1 cellular context compared by ENCODE assay signal in the genomic region with DNA sequence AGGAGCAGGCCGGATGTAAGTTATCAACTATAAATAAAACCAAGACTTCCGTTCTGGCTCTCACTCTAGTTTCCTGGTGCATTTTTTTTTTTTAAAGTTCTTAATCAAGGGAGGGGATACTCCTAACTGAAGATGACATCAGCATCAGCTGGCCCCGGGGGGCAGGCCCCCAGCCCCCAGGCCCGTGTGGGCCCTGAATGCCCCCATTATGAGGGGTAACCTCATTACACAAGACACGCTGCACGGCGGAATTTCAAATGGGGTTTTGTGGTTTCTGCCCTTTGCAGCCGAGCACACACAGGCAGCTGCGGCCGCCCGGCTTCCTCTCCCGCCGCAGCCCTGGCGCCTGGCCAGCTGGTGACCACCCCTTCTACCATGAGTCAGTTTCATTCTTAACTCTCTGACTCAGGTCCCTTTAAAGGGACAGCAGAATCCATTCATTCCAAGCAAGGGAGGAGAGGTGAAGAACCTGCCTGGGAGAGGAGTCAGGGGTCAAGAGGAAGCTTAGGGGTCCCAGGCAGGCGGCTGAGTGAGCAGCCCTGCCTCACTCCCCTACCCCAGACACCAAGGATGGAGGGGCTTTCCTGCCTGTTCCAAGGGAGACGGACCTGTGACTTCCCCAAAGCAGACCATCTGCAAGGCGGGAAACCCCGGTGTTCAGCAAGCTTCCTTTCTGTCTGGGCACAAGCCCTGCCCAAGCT.
TF ChIP-seq lines count a peak whose summit lies in the region.

No MANE protein-coding gene starts in this region.

TF ChIP-seq in K562, 482 proteins besides CTCF, POLR2A, EP300 and RAD21 (continued from another document and continues in another):
- TF ChIP-seq GABPA (tag; conservative IDR thresholded peaks at IDR 0.05; ENCODE audit: low read depth), result peak; percentile 89
- TF ChIP-seq ZNF408 (CRISPR knock-in tag; IDR thresholded peaks at IDR 0.05; ENCODE audit: low read depth), result no peak
- TF ChIP-seq, protein P1, sequence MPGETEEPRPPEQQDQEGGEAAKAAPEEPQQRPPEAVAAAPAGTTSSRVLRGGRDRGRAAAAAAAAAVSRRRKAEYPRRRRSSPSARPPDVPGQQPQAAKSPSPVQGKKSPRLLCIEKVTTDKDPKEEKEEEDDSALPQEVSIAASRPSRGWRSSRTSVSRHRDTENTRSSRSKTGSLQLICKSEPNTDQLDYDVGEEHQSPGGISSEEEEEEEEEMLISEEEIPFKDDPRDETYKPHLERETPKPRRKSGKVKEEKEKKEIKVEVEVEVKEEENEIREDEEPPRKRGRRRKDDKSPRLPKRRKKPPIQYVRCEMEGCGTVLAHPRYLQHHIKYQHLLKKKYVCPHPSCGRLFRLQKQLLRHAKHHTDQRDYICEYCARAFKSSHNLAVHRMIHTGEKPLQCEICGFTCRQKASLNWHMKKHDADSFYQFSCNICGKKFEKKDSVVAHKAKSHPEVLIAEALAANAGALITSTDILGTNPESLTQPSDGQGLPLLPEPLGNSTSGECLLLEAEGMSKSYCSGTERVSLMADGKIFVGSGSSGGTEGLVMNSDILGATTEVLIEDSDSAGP (CRISPR knock-in tag; IDR thresholded peaks at IDR 0.05), result peak; percentile 91
- no peak for TF ChIP-seq MED1 (CRISPR knock-in tag; IDR thresholded peaks at IDR 0.05; ENCODE audit: borderline replicate concordance)
- TF ChIP-seq ZBED1 (IDR thresholded peaks at IDR 0.05), result 0 out of 2 replicates have a peak, but pooled peaks have one; percentile 49
- no peak for TF ChIP-seq ZNF324 (CRISPR knock-in tag; IDR thresholded peaks at IDR 0.05)
- TF ChIP-seq ZFP36 (IDR thresholded peaks at IDR 0.05; ENCODE audit: low read depth, low read length, partially characterized antibody), result no peak
- no peak for TF ChIP-seq ZNF696 (CRISPR knock-in tag; conservative IDR thresholded peaks at IDR 0.05)
- TF ChIP-seq NR1H2 (CRISPR knock-in tag; IDR thresholded peaks at IDR 0.05), result no peak
- TF ChIP-seq PHB2 (IDR thresholded peaks at IDR 0.05; ENCODE audit: low read depth), result no peak
- no peak for TF ChIP-seq NFYB (IDR thresholded peaks at IDR 0.05; ENCODE audit: extremely low read depth, insufficient read length)
- TF ChIP-seq JUN (IDR thresholded peaks at IDR 0.05; ENCODE audit: borderline replicate concordance, low read depth, low read length), result peak; percentile 94
- peak; percentile 95 for TF ChIP-seq JUN (CRISPR knock-in tag; IDR thresholded peaks at IDR 0.05; ENCODE audit: borderline replicate concordance)
- TF ChIP-seq, protein P2, sequence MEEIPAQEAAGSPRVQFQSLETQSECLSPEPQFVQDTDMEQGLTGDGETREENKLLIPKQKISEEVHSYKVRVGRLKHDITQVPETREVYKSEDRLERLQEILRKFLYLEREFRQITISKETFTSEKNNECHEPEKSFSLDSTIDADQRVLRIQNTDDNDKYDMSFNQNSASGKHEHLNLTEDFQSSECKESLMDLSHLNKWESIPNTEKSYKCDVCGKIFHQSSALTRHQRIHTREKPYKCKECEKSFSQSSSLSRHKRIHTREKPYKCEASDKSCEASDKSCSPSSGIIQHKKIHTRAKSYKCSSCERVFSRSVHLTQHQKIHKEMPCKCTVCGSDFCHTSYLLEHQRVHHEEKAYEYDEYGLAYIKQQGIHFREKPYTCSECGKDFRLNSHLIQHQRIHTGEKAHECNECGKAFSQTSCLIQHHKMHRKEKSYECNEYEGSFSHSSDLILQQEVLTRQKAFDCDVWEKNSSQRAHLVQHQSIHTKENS (CRISPR knock-in tag; IDR thresholded peaks at IDR 0.05), result no peak
- TF ChIP-seq, protein P3, sequence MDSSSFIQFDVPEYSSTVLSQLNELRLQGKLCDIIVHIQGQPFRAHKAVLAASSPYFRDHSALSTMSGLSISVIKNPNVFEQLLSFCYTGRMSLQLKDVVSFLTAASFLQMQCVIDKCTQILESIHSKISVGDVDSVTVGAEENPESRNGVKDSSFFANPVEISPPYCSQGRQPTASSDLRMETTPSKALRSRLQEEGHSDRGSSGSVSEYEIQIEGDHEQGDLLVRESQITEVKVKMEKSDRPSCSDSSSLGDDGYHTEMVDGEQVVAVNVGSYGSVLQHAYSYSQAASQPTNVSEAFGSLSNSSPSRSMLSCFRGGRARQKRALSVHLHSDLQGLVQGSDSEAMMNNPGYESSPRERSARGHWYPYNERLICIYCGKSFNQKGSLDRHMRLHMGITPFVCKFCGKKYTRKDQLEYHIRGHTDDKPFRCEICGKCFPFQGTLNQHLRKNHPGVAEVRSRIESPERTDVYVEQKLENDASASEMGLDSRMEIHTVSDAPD (CRISPR knock-in tag; IDR thresholded peaks at IDR 0.05), result no peak
- TF ChIP-seq SP1 (CRISPR knock-in tag; IDR thresholded peaks at IDR 0.05), result no peak
- TF ChIP-seq ETV6 (IDR thresholded peaks at IDR 0.05; ENCODE audit: borderline replicate concordance in 1 of 2, low read depth in 2 of 2, low read length in 1 of 2), result peak in 1 of 2 experiments; percentile 70; a peak in 2 of 4 replicates
- TF ChIP-seq ETV6 (CRISPR knock-in tag; IDR thresholded peaks at IDR 0.05; ENCODE audit: borderline replicate concordance), result no peak
- peak; percentile 84 for TF ChIP-seq SMAD1 (IDR thresholded peaks at IDR 0.05; ENCODE audit: low read depth, low read length, partially characterized antibody)
- no peak for TF ChIP-seq RBM22 (IDR thresholded peaks at IDR 0.05; ENCODE audit: low read depth, low read length, poor library complexity, severe bottlenecking)
- TF ChIP-seq SAP30 (IDR thresholded peaks at IDR 0.05; ENCODE audit: borderline replicate concordance, insufficient read depth, low read depth, low read length, poor library complexity, severe bottlenecking), result peak; percentile 54
- TF ChIP-seq, protein P4, sequence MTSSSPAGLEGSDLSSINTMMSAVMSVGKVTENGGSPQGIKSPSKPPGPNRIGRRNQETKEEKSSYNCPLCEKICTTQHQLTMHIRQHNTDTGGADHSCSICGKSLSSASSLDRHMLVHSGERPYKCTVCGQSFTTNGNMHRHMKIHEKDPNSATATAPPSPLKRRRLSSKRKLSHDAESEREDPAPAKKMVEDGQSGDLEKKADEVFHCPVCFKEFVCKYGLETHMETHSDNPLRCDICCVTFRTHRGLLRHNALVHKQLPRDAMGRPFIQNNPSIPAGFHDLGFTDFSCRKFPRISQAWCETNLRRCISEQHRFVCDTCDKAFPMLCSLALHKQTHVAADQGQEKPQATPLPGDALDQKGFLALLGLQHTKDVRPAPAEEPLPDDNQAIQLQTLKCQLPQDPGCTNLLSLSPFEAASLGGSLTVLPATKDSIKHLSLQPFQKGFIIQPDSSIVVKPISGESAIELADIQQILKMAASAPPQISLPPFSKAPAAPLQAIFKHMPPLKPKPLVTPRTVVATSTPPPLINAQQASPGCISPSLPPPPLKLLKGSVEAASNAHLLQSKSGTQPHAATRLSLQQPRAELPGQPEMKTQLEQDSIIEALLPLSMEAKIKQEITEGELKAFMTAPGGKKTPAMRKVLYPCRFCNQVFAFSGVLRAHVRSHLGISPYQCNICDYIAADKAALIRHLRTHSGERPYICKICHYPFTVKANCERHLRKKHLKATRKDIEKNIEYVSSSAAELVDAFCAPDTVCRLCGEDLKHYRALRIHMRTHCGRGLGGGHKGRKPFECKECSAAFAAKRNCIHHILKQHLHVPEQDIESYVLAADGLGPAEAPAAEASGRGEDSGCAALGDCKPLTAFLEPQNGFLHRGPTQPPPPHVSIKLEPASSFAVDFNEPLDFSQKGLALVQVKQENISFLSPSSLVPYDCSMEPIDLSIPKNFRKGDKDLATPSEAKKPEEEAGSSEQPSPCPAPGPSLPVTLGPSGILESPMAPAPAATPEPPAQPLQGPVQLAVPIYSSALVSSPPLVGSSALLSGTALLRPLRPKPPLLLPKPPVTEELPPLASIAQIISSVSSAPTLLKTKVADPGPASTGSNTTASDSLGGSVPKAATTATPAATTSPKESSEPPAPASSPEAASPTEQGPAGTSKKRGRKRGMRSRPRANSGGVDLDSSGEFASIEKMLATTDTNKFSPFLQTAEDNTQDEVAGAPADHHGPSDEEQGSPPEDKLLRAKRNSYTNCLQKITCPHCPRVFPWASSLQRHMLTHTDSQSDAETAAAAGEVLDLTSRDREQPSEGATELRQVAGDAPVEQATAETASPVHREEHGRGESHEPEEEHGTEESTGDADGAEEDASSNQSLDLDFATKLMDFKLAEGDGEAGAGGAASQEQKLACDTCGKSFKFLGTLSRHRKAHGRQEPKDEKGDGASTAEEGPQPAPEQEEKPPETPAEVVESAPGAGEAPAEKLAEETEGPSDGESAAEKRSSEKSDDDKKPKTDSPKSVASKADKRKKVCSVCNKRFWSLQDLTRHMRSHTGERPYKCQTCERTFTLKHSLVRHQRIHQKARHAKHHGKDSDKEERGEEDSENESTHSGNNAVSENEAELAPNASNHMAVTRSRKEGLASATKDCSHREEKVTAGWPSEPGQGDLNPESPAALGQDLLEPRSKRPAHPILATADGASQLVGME (CRISPR knock-in tag; IDR thresholded peaks at IDR 0.05), result no peak
- TF ChIP-seq, protein P5, sequence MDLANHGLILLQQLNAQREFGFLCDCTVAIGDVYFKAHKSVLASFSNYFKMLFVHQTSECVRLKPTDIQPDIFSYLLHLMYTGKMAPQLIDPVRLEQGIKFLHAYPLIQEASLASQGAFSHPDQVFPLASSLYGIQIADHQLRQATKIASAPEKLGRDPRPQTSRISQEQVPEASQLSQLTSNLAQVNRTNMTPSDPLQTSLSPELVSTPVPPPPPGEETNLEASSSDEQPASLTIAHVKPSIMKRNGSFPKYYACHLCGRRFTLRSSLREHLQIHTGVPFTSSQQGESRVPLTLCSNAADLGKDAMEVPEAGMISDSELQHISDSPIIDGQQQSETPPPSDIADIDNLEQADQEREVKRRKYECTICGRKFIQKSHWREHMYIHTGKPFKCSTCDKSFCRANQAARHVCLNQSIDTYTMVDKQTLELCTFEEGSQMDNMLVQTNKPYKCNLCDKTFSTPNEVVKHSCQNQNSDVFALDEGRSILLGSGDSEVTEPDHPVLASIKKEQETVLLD (IDR thresholded peaks at IDR 0.05), result no peak; the same call in 1 of the 2 replicates
- no peak; the same call in 1 of the 2 replicates for TF ChIP-seq FOXP1 (CRISPR knock-in tag; IDR thresholded peaks at IDR 0.05)
- TF ChIP-seq, protein P6, sequence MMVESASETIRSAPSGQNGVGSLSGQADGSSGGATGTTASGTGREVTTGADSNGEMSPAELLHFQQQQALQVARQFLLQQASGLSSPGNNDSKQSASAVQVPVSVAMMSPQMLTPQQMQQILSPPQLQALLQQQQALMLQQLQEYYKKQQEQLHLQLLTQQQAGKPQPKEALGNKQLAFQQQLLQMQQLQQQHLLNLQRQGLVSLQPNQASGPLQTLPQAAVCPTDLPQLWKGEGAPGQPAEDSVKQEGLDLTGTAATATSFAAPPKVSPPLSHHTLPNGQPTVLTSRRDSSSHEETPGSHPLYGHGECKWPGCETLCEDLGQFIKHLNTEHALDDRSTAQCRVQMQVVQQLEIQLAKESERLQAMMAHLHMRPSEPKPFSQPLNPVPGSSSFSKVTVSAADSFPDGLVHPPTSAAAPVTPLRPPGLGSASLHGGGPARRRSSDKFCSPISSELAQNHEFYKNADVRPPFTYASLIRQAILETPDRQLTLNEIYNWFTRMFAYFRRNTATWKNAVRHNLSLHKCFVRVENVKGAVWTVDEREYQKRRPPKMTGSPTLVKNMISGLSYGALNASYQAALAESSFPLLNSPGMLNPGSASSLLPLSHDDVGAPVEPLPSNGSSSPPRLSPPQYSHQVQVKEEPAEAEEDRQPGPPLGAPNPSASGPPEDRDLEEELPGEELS (CRISPR knock-in tag; IDR thresholded peaks at IDR 0.05; ENCODE audit: borderline replicate concordance), result no peak
- TF ChIP-seq TBL1XR1 (IDR thresholded peaks at IDR 0.05; ENCODE audit: low read length in 2 of 2), result no peak; a peak in 2 of 4 replicates
- no peak for TF ChIP-seq NR3C1 (CRISPR knock-in tag; IDR thresholded peaks at IDR 0.05)
- TF ChIP-seq SMARCA5 (IDR thresholded peaks at IDR 0.05), result no peak
- peak; percentile 97 for TF ChIP-seq ETV5 (CRISPR knock-in tag; IDR thresholded peaks at IDR 0.05; ENCODE audit: low read depth)
- TF ChIP-seq, protein P7, sequence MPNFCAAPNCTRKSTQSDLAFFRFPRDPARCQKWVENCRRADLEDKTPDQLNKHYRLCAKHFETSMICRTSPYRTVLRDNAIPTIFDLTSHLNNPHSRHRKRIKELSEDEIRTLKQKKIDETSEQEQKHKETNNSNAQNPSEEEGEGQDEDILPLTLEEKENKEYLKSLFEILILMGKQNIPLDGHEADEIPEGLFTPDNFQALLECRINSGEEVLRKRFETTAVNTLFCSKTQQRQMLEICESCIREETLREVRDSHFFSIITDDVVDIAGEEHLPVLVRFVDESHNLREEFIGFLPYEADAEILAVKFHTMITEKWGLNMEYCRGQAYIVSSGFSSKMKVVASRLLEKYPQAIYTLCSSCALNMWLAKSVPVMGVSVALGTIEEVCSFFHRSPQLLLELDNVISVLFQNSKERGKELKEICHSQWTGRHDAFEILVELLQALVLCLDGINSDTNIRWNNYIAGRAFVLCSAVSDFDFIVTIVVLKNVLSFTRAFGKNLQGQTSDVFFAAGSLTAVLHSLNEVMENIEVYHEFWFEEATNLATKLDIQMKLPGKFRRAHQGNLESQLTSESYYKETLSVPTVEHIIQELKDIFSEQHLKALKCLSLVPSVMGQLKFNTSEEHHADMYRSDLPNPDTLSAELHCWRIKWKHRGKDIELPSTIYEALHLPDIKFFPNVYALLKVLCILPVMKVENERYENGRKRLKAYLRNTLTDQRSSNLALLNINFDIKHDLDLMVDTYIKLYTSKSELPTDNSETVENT (CRISPR knock-in tag; IDR thresholded peaks at IDR 0.05), result no peak
- TF ChIP-seq, protein P8, sequence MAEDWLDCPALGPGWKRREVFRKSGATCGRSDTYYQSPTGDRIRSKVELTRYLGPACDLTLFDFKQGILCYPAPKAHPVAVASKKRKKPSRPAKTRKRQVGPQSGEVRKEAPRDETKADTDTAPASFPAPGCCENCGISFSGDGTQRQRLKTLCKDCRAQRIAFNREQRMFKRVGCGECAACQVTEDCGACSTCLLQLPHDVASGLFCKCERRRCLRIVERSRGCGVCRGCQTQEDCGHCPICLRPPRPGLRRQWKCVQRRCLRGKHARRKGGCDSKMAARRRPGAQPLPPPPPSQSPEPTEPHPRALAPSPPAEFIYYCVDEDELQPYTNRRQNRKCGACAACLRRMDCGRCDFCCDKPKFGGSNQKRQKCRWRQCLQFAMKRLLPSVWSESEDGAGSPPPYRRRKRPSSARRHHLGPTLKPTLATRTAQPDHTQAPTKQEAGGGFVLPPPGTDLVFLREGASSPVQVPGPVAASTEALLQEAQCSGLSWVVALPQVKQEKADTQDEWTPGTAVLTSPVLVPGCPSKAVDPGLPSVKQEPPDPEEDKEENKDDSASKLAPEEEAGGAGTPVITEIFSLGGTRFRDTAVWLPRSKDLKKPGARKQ (CRISPR knock-in tag; IDR thresholded peaks at IDR 0.05), result no peak
- no peak for TF ChIP-seq ZNF79 (CRISPR knock-in tag; IDR thresholded peaks at IDR 0.05; ENCODE audit: low read depth)
- no peak for TF ChIP-seq ZBTB8A (IDR thresholded peaks at IDR 0.05; ENCODE audit: partially characterized antibody)
- TF ChIP-seq, protein P9, sequence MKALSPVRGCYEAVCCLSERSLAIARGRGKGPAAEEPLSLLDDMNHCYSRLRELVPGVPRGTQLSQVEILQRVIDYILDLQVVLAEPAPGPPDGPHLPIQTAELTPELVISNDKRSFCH (CRISPR knock-in tag; IDR thresholded peaks at IDR 0.05), result no peak
- TF ChIP-seq, protein P9 (tag; IDR thresholded peaks at IDR 0.05), result no peak
- no peak for TF ChIP-seq RAD51 (IDR thresholded peaks at IDR 0.05; ENCODE audit: borderline replicate concordance, low read depth)
